8 cellular contexts compared by ENCODE assay signal in the genomic region with DNA sequence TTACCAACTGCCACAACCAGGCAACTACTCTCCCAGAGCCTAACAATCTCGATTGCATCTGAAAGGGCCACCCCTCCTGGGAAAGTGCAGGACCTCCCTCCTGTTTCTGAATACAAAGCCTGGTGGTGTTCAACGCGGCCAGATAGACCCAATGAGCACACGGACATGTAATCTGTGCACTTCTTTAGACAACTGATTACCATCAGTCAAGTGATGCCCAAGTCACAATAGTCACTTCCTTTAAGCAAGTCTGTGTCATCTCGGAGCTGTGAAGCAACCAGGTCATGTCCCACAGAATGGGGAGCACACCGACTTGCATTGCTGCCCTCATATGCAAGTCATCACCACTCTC. TPM values are rescaled to one million over a fixed set of nuclear protein-coding genes. Genes with fewer than 3 reads are reported as not detected.
DNase-seq lines count a peak whose midpoint lies in the region; ATAC-seq and TF ChIP-seq lines count a peak whose summit lies in the region.

No MANE protein-coding gene starts in this region.

- H3K4me1 Mint-ChIP-seq in chondrocyte (ENCODE audit: low read depth) = peaks cover 18% of the 10 kb centered on the region

- TF ChIP-seq CTCF in chondrocyte (IDR thresholded peaks at IDR 0.05) = no peak

- H3K27me3 Mint-ChIP-seq in chondrocyte (ENCODE audit: low read depth) = peaks cover 4% of the 10 kb centered on the region

- DNase-seq in DMS 273 (lab: John Stamatoyannopoulos, UW; ENCODE audit: unreplicated experiment) (peak; percentile 51), DMS 273 treated with DMSO at 0.1 percent for 48 hours (lab: John Stamatoyannopoulos, UW) (no peak), RPMI8226 (peak; percentile 45), chondrocyte (ENCODE audit: low spot score) (no peak), kidney tubule cell (ENCODE audit: low spot score) (peak; percentile 76)
- DNase-seq in stimulated activated naive CD8-positive, alpha-beta T cell treated with anti-CD3 and anti-CD28 coated beads, Interleukin-15, Interleukin-2, amounts not matched to agents 100 U/mL and 50 U/mL, for 24 hours = peak; percentile 57

- peak overlapping the region; percentile 97 for H3K4me3 Mint-ChIP-seq in chondrocyte (ENCODE audit: unreplicated experiment)

- ATAC-seq in GM19455 (IDR thresholded peaks at IDR 0.05; ENCODE audit: unreplicated experiment) (peak; percentile 43), HG03469 (IDR thresholded peaks at IDR 0.05; ENCODE audit: unreplicated experiment) (peak; percentile 42)
- ATAC-seq in stimulated activated naive CD8-positive, alpha-beta T cell treated with anti-CD3 and anti-CD28 coated beads, Interleukin-15, Interleukin-2, amounts not matched to agents 100 U/mL and 50 U/mL, for 24 hours = peak; percentile 60

- no peaks in the 10 kb centered on the region for H3K36me3 Mint-ChIP-seq in chondrocyte (ENCODE audit: low read depth)

- H3K27ac Mint-ChIP-seq in chondrocyte (ENCODE audit: unreplicated experiment) = peak overlapping the region; percentile 92

- no peaks in the 10 kb centered on the region for H3K9me3 Mint-ChIP-seq in chondrocyte (ENCODE audit: low read depth)

RNA-seq across cellular contexts. Expression of gene C9orf72, which starts 0.7 kb away (rescaled TPM):
- 7.5 to 9.4 TPM (median 8.6 TPM) in 3 replicates for total RNA-seq in chondrocyte

RNA-seq across cellular contexts. Expression of gene MOB3B, which starts 42.9 kb away (rescaled TPM):
- 2.4 to 3.8 TPM (median 3.7 TPM) in 3 replicates for total RNA-seq in chondrocyte

RNA-seq across cellular contexts. Expression of gene IFNK, which starts 48.5 kb away (rescaled TPM):
- total RNA-seq in chondrocyte = not detected in 3 replicates

Comparison
In these comparisons a context has a peak if more than half of its experiments do, and no peak if none do; other contexts are left out.
1. DNase-seq: peak in DMS 273 (single experiment), RPMI8226 (single experiment), kidney tubule cell (single experiment) and stimulated activated naive CD8-positive, alpha-beta T cell treated with anti-CD3 and anti-CD28 coated beads, Interleukin-15, Interleukin-2, amounts not matched to agents 100 U/mL and 50 U/mL, for 24 hours (single experiment); none in DMS 273 treated with DMSO at 0.1 percent for 48 hours (single experiment) and chondrocyte (single experiment).
2. Peak in every context shown above with its lines, with median percentiles within 50 percentile points of each other: ATAC-seq.